16 cellular contexts compared by ENCODE assay signal in genomic region chr7:103735377-103735776, GRCh38.
DNase-seq lines count a peak whose midpoint lies in the region; TF ChIP-seq lines count a peak whose summit lies in the region.
"Had no signal": no experiment of that assay in that cellular context is flagged by ENCODE, and none has a peak within 500 bp of the region (broad histone marks: within the 10 kb centered on the region; RNA-seq: fewer than 3 reads in every experiment).

No MANE protein-coding gene starts in this region.

- POLR2A ChIA-PET in HEK293 (lab: Yijun Ruan, JAX): interaction anchor here (1.1 kb wide), 1 partner anchor 32 kb away, joined by 3 read pairs; no protein-coding TSS in a partner anchor

- intact Hi-C loops in dorsolateral prefrontal cortex (cut with DNase I): no loop called here

- H3K4me3 ChIP-seq in HEK293 (ENCODE audit: low read depth, low read length): no peak overlapping the region
- H3K4me3 ChIP-seq in retinal pigment epithelial cell (ENCODE audit: low read length): no peak overlapping the region
- H3K4me3 ChIP-seq in dorsolateral prefrontal cortex: no peak overlapping the region
- H3K4me3 ChIP-seq: esophagus muscularis mucosa, pancreas had no signal

- CTCF ChIA-PET in HEK293 (lab: Yijun Ruan, JAX): no interaction called here

- H3K4me1 ChIP-seq in HEK293 (ENCODE audit: control insufficient read depth, insufficient read depth, low read length): no peaks in the 10 kb centered on the region
- H3K4me1 ChIP-seq: esophagus muscularis mucosa, pancreas had no signal

- H3K27ac ChIP-seq in HEK293 (ENCODE audit: extremely low read depth, low read depth, low read length): no peak overlapping the region
- no peak overlapping the region for H3K27ac ChIP-seq in epithelial cell of prostate
- no peak overlapping the region for H3K27ac ChIP-seq in dorsolateral prefrontal cortex
- H3K27ac ChIP-seq: esophagus muscularis mucosa, pancreas had no signal

- H3K36me3 ChIP-seq in HEK293 (ENCODE audit: control insufficient read depth in 2 of 2, insufficient read depth in 1 of 2, low read length in 2 of 2): no peaks in the 10 kb centered on the region
- H3K36me3 ChIP-seq: esophagus muscularis mucosa, pancreas had no signal

- H3K27me3 ChIP-seq in dorsolateral prefrontal cortex: peaks cover 0 to 13% (median 0%) of the 10 kb centered on the region in 45 donors
- H3K27me3 ChIP-seq: esophagus muscularis mucosa, pancreas had no signal

- TF ChIP-seq CTCF in HEK293 (tag by site-specific recombination; IDR thresholded peaks at IDR 0.05) (no peak), retinal pigment epithelial cell (conservative IDR thresholded peaks at IDR 0.05; ENCODE audit: low read depth, low read length) (no peak), dorsolateral prefrontal cortex (IDR thresholded peaks at IDR 0.05 in 54 of 56, conservative IDR thresholded peaks at IDR 0.05 in 2 of 56; ENCODE audit: low read depth in 1 of 56, partially characterized antibody in 56 of 56) (no peak)

- DNase-seq in RKO (ENCODE audit: low spot score) (peak; percentile 15), epithelial cell of prostate (ENCODE audit: low read depth, low spot score) (peak; percentile 62), retinal pigment epithelial cell (ENCODE audit: low read depth) (peak; percentile 47), dedifferentiated amniotic fluid mesenchymal stem cell (ENCODE audit: extremely low spot score) (no peak), CD1c-positive myeloid dendritic cell (ENCODE audit: extremely low spot score) (no peak), cerebellar cortex (ENCODE audit: low spot score) (no peak), dorsolateral prefrontal cortex (no peak)
- DNase-seq: activated naive CD4-positive, alpha-beta T cell treated with anti-CD3 and anti-CD28 coated beads, Interleukin-2, amount 10 ng/mL, durations not matched to agents 7 days and 5 days; COR-L47; midbrain; NCI-H1092; NCI-H446; pancreas; substantia nigra had no signal

- H3K9me3 ChIP-seq in HEK293 (ENCODE audit: control insufficient read depth, insufficient read depth, low read depth, low read length): no peaks in the 10 kb centered on the region
- H3K9me3 ChIP-seq: esophagus muscularis mucosa, pancreas had no signal

TF ChIP-seq in HEK293, 187 proteins besides CTCF, POLR2A, EP300 and RAD21:
- TF ChIP-seq KLF9 (tag by site-specific recombination; IDR thresholded peaks at IDR 0.05; ENCODE audit: low read depth) (no peak), ZNF777 (tag by site-specific recombination; IDR thresholded peaks at IDR 0.05; ENCODE audit: borderline replicate concordance) (no peak), ZNF423 (tag by site-specific recombination; IDR thresholded peaks at IDR 0.05) (no peak), ZNF133 (tag by site-specific recombination; IDR thresholded peaks at IDR 0.05) (no peak), ZNF114 (tag by site-specific recombination; IDR thresholded peaks at IDR 0.05) (no peak), ZFP41 (tag by site-specific recombination; IDR thresholded peaks at IDR 0.05; ENCODE audit: borderline replicate concordance) (no peak), ZBTB48 (tag by site-specific recombination; IDR thresholded peaks at IDR 0.05) (no peak), HIC1 (tag by site-specific recombination; IDR thresholded peaks at IDR 0.05) (0 out of 2 replicates have a peak, but pooled peaks have one; percentile 34), KLF8 (tag by site-specific recombination; IDR thresholded peaks at IDR 0.05) (0 out of 2 replicates have a peak, but pooled peaks have one; percentile 25), ZNF510 (tag by site-specific recombination; IDR thresholded peaks at IDR 0.05; ENCODE audit: insufficient replicate concordance) (no peak), HOXA7 (CRISPR knock-in tag; IDR thresholded peaks at IDR 0.05; ENCODE audit: borderline replicate concordance) (no peak), GLI2 (tag by site-specific recombination; IDR thresholded peaks at IDR 0.05; ENCODE audit: borderline replicate concordance, low read depth) (no peak), ZNF37A (tag by site-specific recombination; IDR thresholded peaks at IDR 0.05) (no peak), ZNF239 (tag by site-specific recombination; IDR thresholded peaks at IDR 0.05) (no peak), ATF2 (tag by site-specific recombination; IDR thresholded peaks at IDR 0.05; ENCODE audit: low read depth) (0 out of 2 replicates have a peak, but pooled peaks have one; percentile 22), ZNF776 (tag by site-specific recombination; IDR thresholded peaks at IDR 0.05; ENCODE audit: borderline replicate concordance) (no peak), ZNF138 (tag by site-specific recombination; IDR thresholded peaks at IDR 0.05; ENCODE audit: borderline replicate concordance) (no peak), PRDM6 (tag by site-specific recombination; IDR thresholded peaks at IDR 0.05) (no peak), ZNF416 (tag by site-specific recombination; IDR thresholded peaks at IDR 0.05) (no peak), SP3 (tag by site-specific recombination; IDR thresholded peaks at IDR 0.05) (0 out of 2 replicates have a peak, but pooled peaks have one; percentile 19), ZNF639 (tag by site-specific recombination; IDR thresholded peaks at IDR 0.05) (no peak)

Comparison
In these comparisons a context has a peak if more than half of its experiments do, and no peak if none do; other contexts are left out.
1. DNase-seq: peak in RKO (single experiment), epithelial cell of prostate (single experiment) and retinal pigment epithelial cell (single experiment); none in dedifferentiated amniotic fluid mesenchymal stem cell (single experiment), CD1c-positive myeloid dendritic cell (single experiment), cerebellar cortex (single experiment) and dorsolateral prefrontal cortex (0 of 10).